ENCODE assay signal across 23 cellular contexts in the genomic region with DNA sequence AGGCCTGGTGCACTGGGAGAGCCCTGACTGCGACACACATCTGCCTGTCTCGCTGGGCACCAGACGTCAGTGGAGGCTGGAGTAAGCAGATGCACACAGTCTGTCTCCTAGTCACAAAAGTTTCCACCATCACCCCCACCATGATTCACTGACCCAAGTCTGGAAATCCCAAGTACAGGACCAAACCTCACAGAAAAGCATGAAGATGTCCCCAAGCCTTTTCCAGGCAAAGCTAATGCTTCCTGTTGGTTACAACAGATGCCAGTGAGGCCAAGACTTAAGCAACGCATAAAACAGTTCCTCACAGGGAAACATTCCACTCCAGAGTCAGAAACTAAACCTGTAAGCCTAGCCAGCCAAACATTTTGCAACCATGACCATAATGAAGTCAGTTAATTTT.
DNase-seq lines count a peak whose midpoint lies in the region; ATAC-seq and TF ChIP-seq lines count a peak whose summit lies in the region.
"Had no signal": no experiment of that assay in that cellular context is flagged by ENCODE, and none has a peak within 500 bp of the region (broad histone marks: within the 10 kb centered on the region; RNA-seq: fewer than 3 reads in every experiment).

No MANE protein-coding gene starts in this region.

- no peaks in the 10 kb centered on the region for H3K36me3 Mint-ChIP-seq in mesothelial cell of epicardium
- H3K36me3 Mint-ChIP-seq: activated naive CD8-positive, alpha-beta T cell; naive thymus-derived CD8-positive, alpha-beta T cell had no signal

- no peak for TF ChIP-seq POLR2A in esophagus muscularis mucosa (IDR thresholded peaks at IDR 0.05; ENCODE audit: low read depth)

- H3K27ac ChIP-seq in right atrium auricular region (no peak overlapping the region), esophagus muscularis mucosa (replicated peaks in 1 of 4) (no peak overlapping the region), aorta (ENCODE audit: low read depth in 1 of 2, low read length in 2 of 2) (no peak overlapping the region)
- H3K27ac ChIP-seq: BLaER1 treated with 17β-estradiol and CSF1 and Interleukin-3, amounts not matched to agents 10 nM and 100 nM; foreskin keratinocyte; pancreas had no signal

- no peak overlapping the region for H3K4me3 Mint-ChIP-seq in mesothelial cell of epicardium
- H3K4me3 Mint-ChIP-seq: activated naive CD8-positive, alpha-beta T cell; activated T-helper 1 cell treated with anti-CD3 and anti-CD28 coated beads, Interleukin-12 subunit alpha, Interleukin-12 subunit beta, Interleukin-2, Interleukin-4 antibody, amounts not matched to agents 30 ng/mL and 10 ng/mL and 1 ng/mL, durations not matched to agents 14 hours and 24 hours and 36 hours; endodermal cell; naive thymus-derived CD8-positive, alpha-beta T cell had no signal

- WGBS in esophagus muscularis mucosa, result 92% methylated on average over 4 of the region's 4 CpGs
- WGBS in aorta, 2 donors, result 78 to 81% methylated on average over 4 of the region's 4 CpGs

- peaks cover 5% of the 10 kb centered on the region for H3K9me3 Mint-ChIP-seq in mesothelial cell of epicardium
- H3K9me3 Mint-ChIP-seq: activated T-helper 1 cell treated with anti-CD3 and anti-CD28 coated beads, Interleukin-12 subunit alpha, Interleukin-12 subunit beta, Interleukin-2, Interleukin-4 antibody, amounts not matched to agents 30 ng/mL and 10 ng/mL and 1 ng/mL, durations not matched to agents 14 hours and 24 hours and 36 hours; endodermal cell; naive thymus-derived CD8-positive, alpha-beta T cell had no signal

- TF ChIP-seq EP300 in esophagus muscularis mucosa (IDR thresholded peaks at IDR 0.05), result no peak

- ATAC-seq in Right ventricle myocardium inferior (peak; percentile 48), aorta (ENCODE audit: low FRiP score) (peak; percentile 51), HG03159 (IDR thresholded peaks at IDR 0.05; ENCODE audit: unreplicated experiment) (no peak), HG03139 (IDR thresholded peaks at IDR 0.05; ENCODE audit: unreplicated experiment) (no peak)
- ATAC-seq: foreskin keratinocyte; K562; naive thymus-derived CD8-positive, alpha-beta T cell had no signal

- H3K4me1 Mint-ChIP-seq in mesothelial cell of epicardium, result peaks cover 17% of the 10 kb centered on the region
- H3K4me1 Mint-ChIP-seq: endodermal cell; naive thymus-derived CD8-positive, alpha-beta T cell had no signal

- H3K27me3 ChIP-seq in right atrium auricular region, result no peaks in the 10 kb centered on the region
- no peaks in the 10 kb centered on the region for H3K27me3 ChIP-seq in esophagus muscularis mucosa
- no peaks in the 10 kb centered on the region for H3K27me3 ChIP-seq in aorta (ENCODE audit: control insufficient read depth in 1 of 2, insufficient read depth in 2 of 2, low read length in 1 of 2)
- H3K27me3 ChIP-seq: BLaER1 treated with 17β-estradiol and CSF1 and Interleukin-3, amounts not matched to agents 10 nM and 100 nM; pancreas had no signal

- H3K4me1 ChIP-seq in right atrium auricular region (no peaks in the 10 kb centered on the region), esophagus muscularis mucosa (no peaks in the 10 kb centered on the region), aorta (ENCODE audit: control insufficient read depth in 1 of 2, insufficient read depth in 2 of 2, low read length in 2 of 2) (no peaks in the 10 kb centered on the region)
- H3K4me1 ChIP-seq: BLaER1 treated with 17β-estradiol and CSF1 and Interleukin-3, amounts not matched to agents 10 nM and 100 nM; foreskin keratinocyte; pancreas had no signal

- DNase-seq in Right ventricle myocardium inferior (ENCODE audit: missing footprints) (no peak), right atrium auricular region (ENCODE audit: low spot score) (no peak), esophagus muscularis mucosa (ENCODE audit: extremely low spot score) (peak; percentile 91), mesothelial cell of epicardium (ENCODE audit: low spot score in 2 of 2, unreplicated experiment in 2 of 2) (no peak), aorta (no peak), SIG-M5 (lab: John Stamatoyannopoulos, UW) (no peak)
- DNase-seq: 8988T; activated CD4-positive, alpha-beta T cell treated with anti-CD3 and anti-CD28 coated beads for 4 hours; endodermal cell; foreskin keratinocyte; kidney; naive thymus-derived CD8-positive, alpha-beta T cell; NCI-H2171 treated with DMSO at 0.1 percent for 48 hours; NCI-H526 treated with DMSO at 0.1 percent for 48 hours; pancreas; stimulated activated CD4-positive, alpha-beta T cell treated with anti-CD3 and anti-CD28 coated beads, Interleukin-4, amount 100 ng/mL, for 4 hours; T-helper 1 cell had no signal

- intact Hi-C loops in Right ventricle myocardium inferior (cut with DNase I) (no loop called here), esophagus muscularis mucosa (cut with DNase I) (no loop called here), aorta (cut with DNase I) (no loop called here)

- peak overlapping the region; percentile 13 for H3K27ac Mint-ChIP-seq in mesothelial cell of epicardium
- H3K27ac Mint-ChIP-seq: activated naive CD8-positive, alpha-beta T cell; activated T-helper 1 cell treated with anti-CD3 and anti-CD28 coated beads, Interleukin-12 subunit alpha, Interleukin-12 subunit beta, Interleukin-2, Interleukin-4 antibody, amounts not matched to agents 30 ng/mL and 10 ng/mL and 1 ng/mL, durations not matched to agents 14 hours and 24 hours and 36 hours; endodermal cell had no signal

- no peak overlapping the region for H3K4me3 ChIP-seq in right atrium auricular region
- no peak overlapping the region for H3K4me3 ChIP-seq in esophagus muscularis mucosa
- no peak overlapping the region for H3K4me3 ChIP-seq in aorta (ENCODE audit: low read length in 2 of 2)
- H3K4me3 ChIP-seq: BLaER1 treated with 17β-estradiol and CSF1 and Interleukin-3, amounts not matched to agents 10 nM and 100 nM; K562; pancreas had no signal

- no peaks in the 10 kb centered on the region for H3K27me3 Mint-ChIP-seq in mesothelial cell of epicardium (ENCODE audit: low read depth)
- H3K27me3 Mint-ChIP-seq: activated naive CD8-positive, alpha-beta T cell; naive thymus-derived CD8-positive, alpha-beta T cell had no signal

- no peak for TF ChIP-seq CTCF in right atrium auricular region (IDR thresholded peaks at IDR 0.05)
- no peak for TF ChIP-seq CTCF in esophagus muscularis mucosa (IDR thresholded peaks at IDR 0.05)
- no peak for TF ChIP-seq CTCF in mesothelial cell of epicardium (IDR thresholded peaks at IDR 0.05; ENCODE audit: unreplicated experiment)

- no peaks in the 10 kb centered on the region for H3K36me3 ChIP-seq in right atrium auricular region
- H3K36me3 ChIP-seq in esophagus muscularis mucosa, result no peaks in the 10 kb centered on the region
- H3K36me3 ChIP-seq in aorta (ENCODE audit: control insufficient read depth in 1 of 2, insufficient read depth in 2 of 2, low read length in 1 of 2), result no peaks in the 10 kb centered on the region
- H3K36me3 ChIP-seq: BLaER1 treated with 17β-estradiol and CSF1 and Interleukin-3, amounts not matched to agents 10 nM and 100 nM; pancreas had no signal

- H3K9me3 ChIP-seq in right atrium auricular region (no peaks in the 10 kb centered on the region), esophagus muscularis mucosa (no peaks in the 10 kb centered on the region), aorta (ENCODE audit: control insufficient read depth, low read length) (peaks cover 2% of the 10 kb centered on the region)
- H3K9me3 ChIP-seq: BLaER1 treated with 17β-estradiol and CSF1 and Interleukin-3, amounts not matched to agents 10 nM and 100 nM; pancreas had no signal

Comparison
In these comparisons a context has a peak if more than half of its experiments do, and no peak if none do; other contexts are left out.
1. ATAC-seq: peak in Right ventricle myocardium inferior (single experiment) and aorta (single experiment); none in HG03159 (single experiment) and HG03139 (single experiment).